Comparison of ENCODE assay signal across 35 cellular contexts in genomic region chr11:34724973-34725372, GRCh38.
"Had no signal": no experiment of that assay in that cellular context is flagged by ENCODE, and none has a peak within 500 bp of the region (broad histone marks: within the 10 kb centered on the region; RNA-seq: fewer than 3 reads in every experiment).

No MANE protein-coding gene starts in this region.

- H3K4me3 ChIP-seq: MG63 had no signal

- H3K27me3 ChIP-seq: MG63 had no signal

- DNase-seq: Karpas-422, Kasumi-1, MG63, MM.1S, MV-4-11, NCI-H1048, NCI-H1092, NCI-H1092 treated with DMSO at 0.1 percent for 48 hours, NCI-H1105, NCI-H1105 treated with DMSO at 0.1 percent for 48 hours, NCI-H1417, NCI-H1417 treated with DMSO at 0.1 percent for 48 hours, NCI-H1436, NCI-H1436 treated with DMSO at 0.1 percent for 48 hours, NCI-H146, NCI-H1694, NCI-H187, NCI-H187 treated with DMSO at 0.1 percent for 48 hours, NCI-H1930, NCI-H2029, NCI-H2029 treated with DMSO at 0.1 percent for 48 hours, NCI-H2081, NCI-H2081 treated with DMSO at 0.1 percent for 48 hours, NCI-H2107, NCI-H2171, NCI-H2171 treated with DMSO at 0.1 percent for 48 hours, NCI-H2227 treated with DMSO at 0.1 percent for 48 hours, NCI-H226, NCI-H345, NCI-H446, NCI-H446 treated with DMSO at 0.1 percent for 48 hours, NCI-H510A, NCI-H510A treated with DMSO at 0.1 percent for 48 hours, NCI-H524, NCI-H524 treated with DMSO at 0.1 percent for 48 hours had no signal

- H3K36me3 ChIP-seq: MG63 had no signal
